Comparison of ENCODE assay signal across 31 cellular contexts in genomic region chr16:80628254-80628653, GRCh38.
"Had no signal": no experiment of that assay in that cellular context is flagged by ENCODE, and none has a peak within 500 bp of the region (broad histone marks: within the 10 kb centered on the region; RNA-seq: fewer than 3 reads in every experiment).

No MANE protein-coding gene starts in this region.

- DNase-seq: activated B cell treated with CpG ODN at 0.5 μM for 24 hours; activated CD4-positive, alpha-beta memory T cell treated with anti-CD3 and anti-CD28 coated beads for 36 hours; activated CD4-positive, alpha-beta T cell treated with anti-CD3 and anti-CD28 coated beads for 48 hours; activated CD4-positive, alpha-beta T cell treated with anti-CD3 and anti-CD28 coated beads, Interleukin-2, amount 50 U/mL, for 1 hour; activated CD4-positive, alpha-beta T cell treated with anti-CD3 and anti-CD28 coated beads, Interleukin-2, amount 50 U/mL, for 4 hours; activated CD4-positive, CD25-positive, alpha-beta regulatory T cell treated with anti-CD3 and anti-CD28 coated beads, Interleukin-2, amount 50 U/mL, for 72 hours; activated CD8-positive, alpha-beta memory T cell treated with anti-CD3 and anti-CD28 coated beads, Interleukin-2, amount 50 U/mL, for 4 hours; activated effector memory CD4-positive, alpha-beta T cell treated with anti-CD3 and anti-CD28 coated beads, Interleukin-2, amount 50 U/mL, for 16 hours; activated gamma-delta T cell treated with Interleukin-2 at 50 U/mL for 16 hours; activated naive CD4-positive, alpha-beta T cell; activated naive CD4-positive, alpha-beta T cell treated with anti-CD3 and anti-CD28 coated beads for 36 hours; activated naive CD4-positive, alpha-beta T cell treated with anti-CD3 and anti-CD28 coated beads, Interleukin-2, amount 50 U/mL, for 16 hours; activated naive CD8-positive, alpha-beta T cell treated with anti-CD3 and anti-CD28 coated beads for 36 hours; activated T-cell treated with anti-CD3 and anti-CD28 coated beads for 4 hours; activated T-cell treated with anti-CD3 and anti-CD28 coated beads, Interleukin-2, amount 50 U/mL, for 1 hour; activated T-cell treated with anti-CD3 and anti-CD28 coated beads, Interleukin-2, amount 50 U/mL, for 4 hours; activated T-cell treated with anti-CD3 and anti-CD28 coated beads, Interleukin-2, amount 50 U/mL, for 72 hours; adrenal gland; amniotic stem cell; aorta; body of pancreas; brain microvascular endothelial cell; central memory CD4-positive, alpha-beta T cell; T-helper 1 cell; T-helper 2 cell; T-helper 9 cell had no signal

- ATAC-seq: activated naive CD4-positive, alpha-beta T cell treated with anti-CD3 and anti-CD28 coated beads, Interleukin-2, amount 50 U/mL, for 72 hours; activated T-cell treated with anti-CD3 and anti-CD28 coated beads, Interleukin-2, amount 50 U/mL, for 4 hours; activated T-cell treated with anti-CD3 and anti-CD28 coated beads, Interleukin-2, amount 50 U/mL, for 72 hours; activated T-helper 17 cell treated with anti-CD3 and anti-CD28 coated beads, Interleukin-2, amount 50 U/mL, for 72 hours; body of pancreas had no signal

- H3K4me1 Mint-ChIP-seq: activated B cell treated with CpG ODN at 0.5 μM for 24 hours; activated naive CD8-positive, alpha-beta T cell treated with anti-CD3 and anti-CD28 coated beads for 36 hours; activated T-helper 17 cell treated with anti-CD3 and anti-CD28 coated beads, Interleukin-2, amount 50 U/mL, for 72 hours had no signal

- H3K4me3 Mint-ChIP-seq: activated B cell treated with CpG ODN at 0.5 μM for 24 hours; activated CD4-positive, alpha-beta memory T cell treated with anti-CD3 and anti-CD28 coated beads for 36 hours; activated naive CD4-positive, alpha-beta T cell treated with anti-CD3 and anti-CD28 coated beads for 36 hours; activated naive CD8-positive, alpha-beta T cell treated with anti-CD3 and anti-CD28 coated beads for 36 hours; activated T-cell treated with anti-CD3 and anti-CD28 coated beads, Interleukin-2, amount 50 U/mL, for 4 hours; activated T-cell treated with anti-CD3 and anti-CD28 coated beads, Interleukin-2, amount 50 U/mL, for 72 hours; activated T-helper 1 cell treated with anti-CD3 and anti-CD28 coated beads, Interleukin-12 subunit alpha, Interleukin-12 subunit beta, Interleukin-2, Interleukin-4 antibody, amounts not matched to agents 30 ng/mL and 10 ng/mL and 1 ng/mL, durations not matched to agents 14 hours and 24 hours and 36 hours; activated T-helper 17 cell treated with anti-CD3 and anti-CD28 coated beads, Interleukin-2, amount 50 U/mL, for 72 hours; T-helper 1 cell treated with Interleukin-12 subunit alpha and Interleukin-12 subunit beta and Interleukin-4 antibody, amounts not matched to agents 30 μg/mL and 1 μg/mL, for 36 hours; T-helper 2 cell treated with Interferon-gamma antibody and Interleukin-4, amounts not matched to agents 5 μg/mL and 100 μg/mL, for 36 hours had no signal

- H3K27me3 Mint-ChIP-seq: activated B cell treated with CpG ODN at 0.5 μM for 24 hours; activated CD4-positive, alpha-beta memory T cell treated with anti-CD3 and anti-CD28 coated beads for 36 hours; activated naive CD8-positive, alpha-beta T cell treated with anti-CD3 and anti-CD28 coated beads for 36 hours; activated T-helper 17 cell treated with anti-CD3 and anti-CD28 coated beads, Interleukin-2, amount 50 U/mL, for 72 hours had no signal

- H3K27ac Mint-ChIP-seq: activated B cell treated with CpG ODN at 0.5 μM for 24 hours; activated CD4-positive, alpha-beta memory T cell treated with anti-CD3 and anti-CD28 coated beads for 36 hours; activated naive CD4-positive, alpha-beta T cell treated with anti-CD3 and anti-CD28 coated beads for 36 hours; activated naive CD8-positive, alpha-beta T cell treated with anti-CD3 and anti-CD28 coated beads for 36 hours; activated T-cell treated with anti-CD3 and anti-CD28 coated beads, Interleukin-2, amount 50 U/mL, for 72 hours; activated T-helper 1 cell treated with anti-CD3 and anti-CD28 coated beads, Interleukin-12 subunit alpha, Interleukin-12 subunit beta, Interleukin-2, Interleukin-4 antibody, amounts not matched to agents 30 ng/mL and 10 ng/mL and 1 ng/mL, durations not matched to agents 14 hours and 24 hours and 36 hours; activated T-helper 17 cell treated with anti-CD3 and anti-CD28 coated beads, Interleukin-2, amount 50 U/mL, for 72 hours; T-helper 2 cell treated with Interferon-gamma antibody and Interleukin-4, amounts not matched to agents 5 μg/mL and 100 μg/mL, for 36 hours had no signal
